ENCODE assay signal across 23 cellular contexts in genomic region chr3:9218514-9218846, GRCh38. TPM values are rescaled to one million over a fixed set of nuclear protein-coding genes. Genes with fewer than 3 reads are reported as not detected.
DNase-seq lines count a peak whose midpoint lies in the region; ATAC-seq and TF ChIP-seq lines count a peak whose summit lies in the region.
"Had no signal": no experiment of that assay in that cellular context is flagged by ENCODE, and none has a peak within 500 bp of the region (broad histone marks: within the 10 kb centered on the region; RNA-seq: fewer than 3 reads in every experiment).

No MANE protein-coding gene starts in this region.

- H3K36me3 Mint-ChIP-seq in brain, result peaks cover 55% of the 10 kb centered on the region
- H3K36me3 Mint-ChIP-seq: CD8-positive, alpha-beta T cell had no signal

- H3K9me3 ChIP-seq in SK-N-SH (no peaks in the 10 kb centered on the region), esophagus squamous epithelium (no peaks in the 10 kb centered on the region)
- H3K9me3 ChIP-seq: A549; BLaER1 treated with 17β-estradiol and CSF1 and Interleukin-3, amounts not matched to agents 10 nM and 100 nM; Caco-2 had no signal

- H3K27ac ChIP-seq in SK-N-SH (ENCODE audit: low read depth in 2 of 2, low read length in 1 of 2) (peak overlapping the region in 1 of 2 experiments; percentile 88; a peak in 2 of 4 replicates), esophagus squamous epithelium (no peak overlapping the region)
- H3K27ac ChIP-seq: 22Rv1; A549; BLaER1 treated with 17β-estradiol and CSF1 and Interleukin-3, amounts not matched to agents 10 nM and 100 nM; C4-2B had no signal

- H3K4me3 ChIP-seq in SK-N-SH (ENCODE audit: low read depth in 2 of 2, low read length in 1 of 2) (no peak overlapping the region), esophagus squamous epithelium (no peak overlapping the region)
- H3K4me3 ChIP-seq: A549; BLaER1 treated with 17β-estradiol and CSF1 and Interleukin-3, amounts not matched to agents 10 nM and 100 nM; GM12878 had no signal

- no peak for TF ChIP-seq EP300 in SK-N-SH (IDR thresholded peaks at IDR 0.05; ENCODE audit: borderline replicate concordance in 1 of 2, low read depth in 1 of 2, low read length in 1 of 2)

- H3K9ac ChIP-seq in SK-N-SH, result no peak overlapping the region
- H3K9ac ChIP-seq: BLaER1 treated with 17β-estradiol and CSF1 and Interleukin-3, amounts not matched to agents 10 nM and 100 nM had no signal

- no peaks in the 10 kb centered on the region for H3K27me3 ChIP-seq in SK-N-SH (ENCODE audit: insufficient read depth)
- H3K27me3 ChIP-seq in esophagus squamous epithelium, result no peaks in the 10 kb centered on the region
- H3K27me3 ChIP-seq: BLaER1 treated with 17β-estradiol and CSF1 and Interleukin-3, amounts not matched to agents 10 nM and 100 nM had no signal

- no peaks in the 10 kb centered on the region for H3K9me2 ChIP-seq in SK-N-SH

- CTCF ChIA-PET in SK-N-SH (lab: Yijun Ruan, JAX), result interaction anchor here (0.7 to 2.3 kb wide), 8 partner anchors 15 to 284 kb away, joined by 3 to 15 read pairs (median 4); partner anchors contain the start of gene SRGAP3

- peaks cover 0 to 5% (median 3%) of the 10 kb centered on the region in 5 experiments for H3K9me3 Mint-ChIP-seq in brain
- H3K9me3 Mint-ChIP-seq: CD4-positive, alpha-beta T cell; CD8-positive, alpha-beta T cell had no signal

- DNase-seq in SK-N-SH, result no peak
- DNase-seq in mesenteric fat pad (ENCODE audit: low spot score), result peak; percentile 2
- no peak for DNase-seq in NCI-H1694 treated with DMSO at 0.1 percent for 48 hours (lab: John Stamatoyannopoulos, UW)
- no peak for DNase-seq in DMS153 (lab: John Stamatoyannopoulos, UW)
- no peak for DNase-seq in esophagus squamous epithelium (lab: John Stamatoyannopoulos, UW)
- DNase-seq: AML-193; Caco-2; Calu3; CD4-positive, alpha-beta T cell; CD8-positive, alpha-beta T cell; DMS53; DMS79; DND-41; EL; GDM1 had no signal

- H3K27me3 Mint-ChIP-seq in brain, result no peaks in the 10 kb centered on the region
- H3K27me3 Mint-ChIP-seq: B cell; CD4-positive, alpha-beta T cell had no signal

- H3K79me2 ChIP-seq in SK-N-SH (ENCODE audit: insufficient read depth), result no peaks in the 10 kb centered on the region

- peak overlapping the region in 4 of 5 experiments; percentile 4 to 81 (median 62) for H3K27ac Mint-ChIP-seq in brain
- H3K27ac Mint-ChIP-seq: B cell; CD4-positive, alpha-beta T cell; CD8-positive, alpha-beta T cell had no signal

- peaks cover 12% of the 10 kb centered on the region for H3F3A ChIP-seq in SK-N-SH (replicated peaks; ENCODE audit: insufficient read depth)

- H4K20me1 ChIP-seq in SK-N-SH (ENCODE audit: insufficient read depth), result no peaks in the 10 kb centered on the region

- H3K36me3 ChIP-seq in SK-N-SH (replicated peaks in 1 of 2; ENCODE audit: control insufficient read depth in 1 of 2, insufficient read depth in 2 of 2, low read length in 1 of 2) (no peaks in the 10 kb centered on the region), esophagus squamous epithelium (no peaks in the 10 kb centered on the region)
- H3K36me3 ChIP-seq: BLaER1 treated with 17β-estradiol and CSF1 and Interleukin-3, amounts not matched to agents 10 nM and 100 nM had no signal

- H2AFZ ChIP-seq in SK-N-SH (ENCODE audit: low read depth), result no peak overlapping the region

- H3K4me1 Mint-ChIP-seq in brain, result peaks cover 78% of the 10 kb centered on the region
- H3K4me1 Mint-ChIP-seq: B cell had no signal

- ATAC-seq in SK-N-SH treated with all-trans-retinoic acid at 6 μM for 48 hours, result no peak
- ATAC-seq: A549; CD8-positive, alpha-beta T cell; GM12878 had no signal

- no peak for TF ChIP-seq POLR2A in esophagus squamous epithelium (IDR thresholded peaks at IDR 0.05)

- H3K4me3 Mint-ChIP-seq in brain, result no peak overlapping the region
- H3K4me3 Mint-ChIP-seq: B cell; CD4-positive, alpha-beta T cell; CD8-positive, alpha-beta T cell had no signal

- H3K4me1 ChIP-seq in SK-N-SH (ENCODE audit: control insufficient read depth in 1 of 2, insufficient read depth in 2 of 2, low read depth in 1 of 2, low read length in 1 of 2) (peaks cover 0 to 28% of the 10 kb centered on the region in 2 experiments; a peak in 2 of 4 replicates), esophagus squamous epithelium (no peaks in the 10 kb centered on the region)
- H3K4me1 ChIP-seq: A549, Caco-2 had no signal

- TF ChIP-seq RAD21 in SK-N-SH (IDR thresholded peaks at IDR 0.05; ENCODE audit: low read length), result no peak

- H3K4me2 ChIP-seq in SK-N-SH, result no peak overlapping the region
- H3K4me2 ChIP-seq: A549; BLaER1 treated with 17β-estradiol and CSF1 and Interleukin-3, amounts not matched to agents 10 nM and 100 nM had no signal

- 83% methylated on average over 3 of the region's 3 CpGs for WGBS in SK-N-SH (ENCODE audit: low lambda C conversion rate)
- WGBS in esophagus squamous epithelium, 2 donors, result 93 to 96% methylated on average over 3 of the region's 3 CpGs

- POLR2A ChIA-PET in SK-N-SH (lab: Yijun Ruan, JAX), result no interaction called here

- intact Hi-C loops in esophagus squamous epithelium (cut with DNase I), result no loop called here

- no peak for TF ChIP-seq CTCF in SK-N-SH (IDR thresholded peaks at IDR 0.05)
- no peak for TF ChIP-seq CTCF in brain (conservative IDR thresholded peaks at IDR 0.05)
- no peak for TF ChIP-seq CTCF in esophagus squamous epithelium (IDR thresholded peaks at IDR 0.05)

TF ChIP-seq in SK-N-SH, 30 proteins besides CTCF, POLR2A, EP300 and RAD21:
- TF ChIP-seq GATA2 (CRISPR knock-in tag; IDR thresholded peaks at IDR 0.05) (0 out of 2 replicates have a peak, but pooled peaks have one; percentile 2), PBX3 (IDR thresholded peaks at IDR 0.05) (no peak), POLR2AphosphoS5 (IDR thresholded peaks at IDR 0.05; ENCODE audit: low read depth, low read length) (no peak)
TF ChIP-seq in SK-N-SH: peak in this region for 1.

TF ChIP-seq in SK-N-SH treated with all-trans-retinoic acid at 6 μM for 48 hours, 23 proteins besides CTCF, POLR2A, EP300 and RAD21 (continues in another document):
- TF ChIP-seq ZFP30 (CRISPR knock-in tag; IDR thresholded peaks at IDR 0.05) (no peak), ISL1 (CRISPR knock-in tag; IDR thresholded peaks at IDR 0.05) (no peak), ZNF8 (CRISPR knock-in tag; IDR thresholded peaks at IDR 0.05) (no peak), BACH2 (CRISPR knock-in tag; IDR thresholded peaks at IDR 0.05; ENCODE audit: borderline replicate concordance) (no peak), OSR1 (CRISPR knock-in tag; IDR thresholded peaks at IDR 0.05) (no peak), CSDC2 (CRISPR knock-in tag; IDR thresholded peaks at IDR 0.05) (no peak), ARNTL (CRISPR knock-in tag; IDR thresholded peaks at IDR 0.05; ENCODE audit: borderline replicate concordance, low read depth) (no peak), ESRRG (CRISPR knock-in tag; IDR thresholded peaks at IDR 0.05) (no peak), PPARA (CRISPR knock-in tag; IDR thresholded peaks at IDR 0.05; ENCODE audit: borderline replicate concordance) (no peak), CSRNP3 (CRISPR knock-in tag; IDR thresholded peaks at IDR 0.05) (no peak), ZNF565 (CRISPR knock-in tag; conservative IDR thresholded peaks at IDR 0.05; ENCODE audit: low read depth) (no peak), POU6F1 (CRISPR knock-in tag; IDR thresholded peaks at IDR 0.05; ENCODE audit: borderline replicate concordance, low read depth) (no peak), TOX (CRISPR knock-in tag; IDR thresholded peaks at IDR 0.05; ENCODE audit: borderline replicate concordance) (no peak), ZNF70 (CRISPR knock-in tag; IDR thresholded peaks at IDR 0.05) (no peak)

RNA-seq across cellular contexts. Expression of gene SRGAP3, which starts 31.0 kb away (rescaled TPM):
- polyA plus RNA-seq in SK-N-SH (2012; rRNA removed) (2.8 and 3.0 TPM in 2 replicates), brain (ENCODE audit: insufficient read depth, low read depth, low replicate concordance) (9.8 TPM)
- polyA plus RNA-seq in SK-N-SH (2012; cell fraction: cytosol; rRNA removed), result 2.7 and 2.9 TPM in 2 replicates
- polyA plus RNA-seq in SK-N-SH (2012; cell fraction: nucleus; rRNA removed), result 5.1 and 5.6 TPM in 2 replicates
- total RNA-seq in mesenteric fat pad (2.7 TPM), esophagus squamous epithelium (10 to 100 TPM in 1 of 4 donors, 1 to 10 TPM in 3; 4.0 to 15.8 (median 6.6) TPM)
